Comparison of ENCODE assay signal across 1 cellular context in the genomic region with DNA sequence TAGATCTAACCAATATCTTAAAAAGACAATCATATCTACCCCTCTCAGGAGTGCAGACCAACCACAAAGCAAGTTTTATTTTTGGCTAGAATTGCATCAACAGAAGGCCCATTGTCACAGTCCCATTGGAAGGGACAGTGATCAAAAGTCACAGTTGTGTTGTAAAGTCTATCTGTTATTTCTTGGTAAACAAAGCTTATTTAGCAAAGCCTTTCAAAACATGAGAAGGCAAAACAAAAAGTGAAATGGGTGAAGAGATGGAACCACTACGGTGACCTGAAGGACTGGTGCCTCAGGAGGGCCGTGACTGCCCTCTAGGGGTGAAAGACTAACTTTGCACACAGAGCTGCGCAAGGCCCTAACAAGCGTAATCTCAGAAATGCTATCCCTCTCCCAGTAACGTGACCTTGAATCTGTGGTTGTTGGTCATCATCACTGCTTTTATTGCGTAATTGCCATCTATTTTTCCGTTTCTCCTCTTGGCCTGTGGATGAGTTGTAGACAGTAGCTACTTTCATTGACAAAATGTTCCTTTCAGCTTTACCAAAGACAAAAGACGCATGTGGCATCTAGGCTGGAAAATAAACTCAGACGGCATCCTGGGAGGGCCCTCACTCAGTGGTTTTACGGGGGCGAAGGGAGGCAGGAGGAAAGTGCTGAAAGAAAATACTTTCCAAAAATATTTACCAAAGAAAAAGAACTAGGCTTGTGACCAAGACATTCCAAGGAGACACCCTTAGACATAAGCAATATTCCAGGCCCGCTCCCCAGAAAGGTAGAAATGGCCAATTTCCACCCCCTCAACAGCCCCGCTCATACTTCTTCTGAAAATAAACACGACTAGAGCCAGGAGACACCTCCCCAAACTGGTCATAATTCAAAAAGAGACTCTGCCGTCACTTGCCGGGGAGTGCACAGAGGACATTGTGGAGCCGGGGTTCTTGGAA.
A peak's percentile ranks its signal among the peaks of the same experiment; 100 is the strongest.
TF ChIP-seq lines count a peak whose summit lies in the region.

No MANE protein-coding gene starts in this region.

TF ChIP-seq in HEK293, 187 proteins besides CTCF, POLR2A, EP300 and RAD21 (continued from another document):
- TF ChIP-seq ZNF366 (tag by site-specific recombination; conservative IDR thresholded peaks at IDR 0.05): 0 out of 2 replicates have a peak, but pooled peaks have one; percentile 19
- TF ChIP-seq KLF1 (tag by site-specific recombination; IDR thresholded peaks at IDR 0.05): no peak
- TF ChIP-seq ZNF610 (tag by site-specific recombination; IDR thresholded peaks at IDR 0.05; ENCODE audit: borderline replicate concordance): no peak
- no peak for TF ChIP-seq GLIS1 (tag by site-specific recombination; IDR thresholded peaks at IDR 0.05)
- no peak for TF ChIP-seq INSM2 (tag by site-specific recombination; IDR thresholded peaks at IDR 0.05)
- TF ChIP-seq PRDM1 (tag by site-specific recombination; IDR thresholded peaks at IDR 0.05): peak; percentile 43
- TF ChIP-seq ZNF521 (tag by site-specific recombination; IDR thresholded peaks at IDR 0.05): no peak
- no peak for TF ChIP-seq ZNF350 (tag by site-specific recombination; IDR thresholded peaks at IDR 0.05)
- no peak for TF ChIP-seq ZNF747 (tag by site-specific recombination; IDR thresholded peaks at IDR 0.05)
